In the genomic region with DNA sequence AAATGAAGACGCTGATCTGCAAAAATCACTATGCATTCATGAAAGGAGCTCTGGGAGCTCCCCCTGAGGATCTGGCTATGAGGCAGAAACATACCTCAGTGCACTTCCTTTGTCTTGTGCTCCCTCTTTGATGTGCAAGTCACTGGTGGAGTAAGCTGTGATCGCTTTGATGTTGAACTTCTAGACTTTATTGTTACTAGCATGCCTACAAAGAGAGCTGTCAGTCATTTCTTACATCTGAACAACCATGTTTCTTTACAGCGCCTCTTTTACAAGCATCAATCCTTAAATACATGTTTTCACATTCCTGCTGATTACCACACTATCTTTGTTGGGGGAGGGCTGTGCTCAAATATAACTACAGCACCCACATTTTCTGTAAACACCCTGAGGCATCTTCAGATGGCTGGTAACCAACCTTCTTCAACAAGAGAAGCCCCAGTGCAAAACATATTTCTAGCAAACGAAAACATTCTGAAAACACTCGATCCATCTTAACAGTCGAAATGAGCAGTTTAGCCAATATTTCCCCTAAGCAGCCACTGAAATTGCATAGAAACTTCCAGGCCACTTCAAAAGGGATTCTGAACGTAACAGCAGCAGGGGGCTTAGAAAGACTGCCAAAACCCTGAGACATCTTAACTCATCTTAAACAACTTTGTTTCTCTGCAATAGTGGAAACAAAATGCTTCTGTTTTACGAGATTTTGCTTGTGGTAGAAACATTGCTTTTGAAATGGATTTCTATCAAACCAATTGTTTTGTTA, we compare ENCODE assay signal across 11 cellular contexts.
A peak's percentile ranks its signal among the peaks of the same experiment; 100 is the strongest.
DNase-seq lines count a peak whose midpoint lies in the region; ATAC-seq and TF ChIP-seq lines count a peak whose summit lies in the region.
"Had no signal": no experiment of that assay in that cellular context is flagged by ENCODE, and none has a peak within 500 bp of the region (broad histone marks: within the 10 kb centered on the region; RNA-seq: fewer than 3 reads in every experiment).

No MANE protein-coding gene starts in this region.

- H3K4me3 ChIP-seq in upper lobe of right lung = no peak overlapping the region

- H3K4me1 ChIP-seq in upper lobe of right lung = peaks cover 22% of the 10 kb centered on the region

- POLR2A ChIA-PET in HEK293T (lab: Yijun Ruan, JAX) = no interaction called here

- intact Hi-C loops in upper lobe of right lung (cut with DNase I) = no loop called here

- no peaks in the 10 kb centered on the region for H3K36me3 ChIP-seq in upper lobe of right lung

- H3K9me3 Mint-ChIP-seq in stimulated activated naive B cell treated with anti-CD40 and anti-IgM and Interleukin-4, amounts not matched to agents 10 μg/mL and 1 μg/mL and 100 μg/mL, for 72 hours = no peaks in the 10 kb centered on the region

- H3K9me3 ChIP-seq in T-helper 17 cell (ENCODE audit: control insufficient read depth, low read length, poor library complexity, severe bottlenecking) (no peaks in the 10 kb centered on the region), upper lobe of right lung (no peaks in the 10 kb centered on the region)

- H3K27ac Mint-ChIP-seq in T-helper 17 cell = peak overlapping the region; percentile 98
- H3K27ac Mint-ChIP-seq in stimulated activated naive B cell treated with anti-CD40 and anti-IgM and Interleukin-4, amounts not matched to agents 10 μg/mL and 1 μg/mL and 100 μg/mL, for 72 hours = peak overlapping the region; percentile 49

- ATAC-seq in T-helper 17 cell = peak; percentile 78
- ATAC-seq in stimulated activated naive B cell treated with anti-CD40 and anti-IgM and Interleukin-4, amounts not matched to agents 10 μg/mL and 1 μg/mL and 100 μg/mL, for 72 hours (replicated peaks) = no peak
- ATAC-seq in upper lobe of right lung = no peak
- ATAC-seq: Panc1 had no signal

- no peak overlapping the region for H3K27ac ChIP-seq in upper lobe of right lung
- H3K27ac ChIP-seq: HL-60 had no signal

- peak overlapping the region; percentile 79 for H3K4me3 Mint-ChIP-seq in T-helper 17 cell
- H3K4me3 Mint-ChIP-seq in stimulated activated naive B cell treated with anti-CD40 and anti-IgM and Interleukin-4, amounts not matched to agents 10 μg/mL and 1 μg/mL and 100 μg/mL, for 72 hours = no peak overlapping the region

- DNase-seq in HEK293T (ENCODE audit: extremely low spot score) (no peak), T-helper 17 cell (peak in 2 of 3 donors; percentile 42 to 49), upper lobe of right lung (no peak), iPS-NIHi11 (ENCODE audit: low spot score) (no peak), amygdala (lab: John Stamatoyannopoulos, UW) (no peak)
- DNase-seq in effector CD8-positive, alpha-beta T cell (lab: John Stamatoyannopoulos, UW) = peak; percentile 24
- DNase-seq in stimulated activated naive B cell treated with anti-CD40 and anti-IgM and Interleukin-4, amounts not matched to agents 10 μg/mL and 1 μg/mL and 100 μg/mL, for 72 hours = no peak
- DNase-seq: EL, NCI-H2029 treated with DMSO at 0.1 percent for 48 hours had no signal

- CTCF ChIA-PET in HEK293T (lab: Yijun Ruan, JAX) = no interaction called here

- no peaks in the 10 kb centered on the region for H3K27me3 ChIP-seq in upper lobe of right lung

- no peak for TF ChIP-seq CTCF in upper lobe of right lung (IDR thresholded peaks at IDR 0.05)

- no peaks in the 10 kb centered on the region for H3K27me3 Mint-ChIP-seq in T-helper 17 cell
- H3K27me3 Mint-ChIP-seq in stimulated activated naive B cell treated with anti-CD40 and anti-IgM and Interleukin-4, amounts not matched to agents 10 μg/mL and 1 μg/mL and 100 μg/mL, for 72 hours = no peaks in the 10 kb centered on the region

- H3K36me3 Mint-ChIP-seq in T-helper 17 cell (ENCODE audit: low read depth) = peaks cover 10% of the 10 kb centered on the region
- H3K36me3 Mint-ChIP-seq in stimulated activated naive B cell treated with anti-CD40 and anti-IgM and Interleukin-4, amounts not matched to agents 10 μg/mL and 1 μg/mL and 100 μg/mL, for 72 hours = no peaks in the 10 kb centered on the region

- peaks cover 67% of the 10 kb centered on the region for H3K4me1 Mint-ChIP-seq in T-helper 17 cell
- H3K4me1 Mint-ChIP-seq in stimulated activated naive B cell treated with anti-CD40 and anti-IgM and Interleukin-4, amounts not matched to agents 10 μg/mL and 1 μg/mL and 100 μg/mL, for 72 hours = peaks cover 2 to 4% of the 10 kb centered on the region in 2 donors

TF ChIP-seq in HEK293T, 16 proteins besides CTCF, POLR2A, EP300 and RAD21:
- TF ChIP-seq CTBP1 (IDR thresholded peaks at IDR 0.05; ENCODE audit: borderline replicate concordance) (no peak), HDGF (IDR thresholded peaks at IDR 0.05; ENCODE audit: borderline replicate concordance) (no peak), BHLHE40 (IDR thresholded peaks at IDR 0.05; ENCODE audit: borderline replicate concordance) (no peak), FOXM1 (IDR thresholded peaks at IDR 0.05; ENCODE audit: borderline replicate concordance) (no peak), ARNT (IDR thresholded peaks at IDR 0.05) (no peak)
- TF ChIP-seq, protein P1, sequence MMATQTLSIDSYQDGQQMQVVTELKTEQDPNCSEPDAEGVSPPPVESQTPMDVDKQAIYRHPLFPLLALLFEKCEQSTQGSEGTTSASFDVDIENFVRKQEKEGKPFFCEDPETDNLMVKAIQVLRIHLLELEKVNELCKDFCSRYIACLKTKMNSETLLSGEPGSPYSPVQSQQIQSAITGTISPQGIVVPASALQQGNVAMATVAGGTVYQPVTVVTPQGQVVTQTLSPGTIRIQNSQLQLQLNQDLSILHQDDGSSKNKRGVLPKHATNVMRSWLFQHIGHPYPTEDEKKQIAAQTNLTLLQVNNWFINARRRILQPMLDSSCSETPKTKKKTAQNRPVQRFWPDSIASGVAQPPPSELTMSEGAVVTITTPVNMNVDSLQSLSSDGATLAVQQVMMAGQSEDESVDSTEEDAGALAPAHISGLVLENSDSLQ (IDR thresholded peaks at IDR 0.05) = peak; percentile 82

Comparison
In these comparisons a context has a peak if more than half of its experiments do, and no peak if none do; other contexts are left out.
1. DNase-seq: peak in T-helper 17 cell (2 of 3) and effector CD8-positive, alpha-beta T cell (single experiment); none in HEK293T (single experiment), stimulated activated naive B cell treated with anti-CD40 and anti-IgM and Interleukin-4, amounts not matched to agents 10 μg/mL and 1 μg/mL and 100 μg/mL, for 72 hours (single experiment), upper lobe of right lung (single experiment), iPS-NIHi11 (single experiment) and amygdala (0 of 56).